Comparison of ENCODE assay signal across 29 cellular contexts in the genomic region with DNA sequence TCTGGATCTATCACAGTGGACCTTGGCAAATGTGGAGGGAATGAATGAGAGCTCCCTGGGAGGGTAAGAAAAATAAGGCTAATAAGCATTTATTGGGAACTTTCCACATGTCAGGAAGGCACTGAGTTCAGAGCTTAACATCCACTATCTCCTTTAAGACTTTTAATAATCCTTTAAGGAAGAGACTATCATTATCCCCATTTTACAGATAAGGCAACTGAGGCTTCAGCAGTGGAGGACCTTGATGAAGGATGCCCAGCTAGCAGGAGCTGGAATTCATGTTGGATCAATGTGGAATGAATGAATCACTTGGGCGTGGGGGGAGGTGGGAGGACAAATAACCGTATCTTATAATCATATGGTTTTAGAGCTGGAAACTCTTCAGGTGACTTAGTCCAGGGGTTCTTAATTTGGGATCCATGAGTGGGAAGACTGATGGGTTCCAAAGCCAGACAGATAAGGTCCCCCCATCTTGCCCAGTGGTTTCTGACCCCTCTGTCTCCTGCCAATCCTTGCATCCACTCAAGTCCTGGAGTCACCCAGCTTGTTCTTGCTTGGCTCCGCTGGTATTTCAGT.
"Had no signal": no experiment of that assay in that cellular context is flagged by ENCODE, and none has a peak within 500 bp of the region (broad histone marks: within the 10 kb centered on the region; RNA-seq: fewer than 3 reads in every experiment).

No MANE protein-coding gene starts in this region.

- H3K4me1 ChIP-seq: testis, transverse colon, upper lobe of right lung, uterus, vagina had no signal

- FAIRE-seq: urothelium cell line had no signal

- H3K4me3 Mint-ChIP-seq: stimulated activated effector memory CD8-positive, alpha-beta T cell treated with anti-CD3 and anti-CD28 coated beads, Interleukin-12 subunit alpha, Interleukin-12 subunit beta, amount 100 ng/mL, for 72 hours; stimulated activated memory B cell treated with anti-CD40 and anti-IgM and Interleukin-4, amounts not matched to agents 10 μg/mL and 1 μg/mL and 100 μg/mL, for 72 hours; stimulated activated naive B cell treated with anti-CD40 and anti-IgM and Interleukin-4, amounts not matched to agents 10 μg/mL and 1 μg/mL and 100 μg/mL, for 72 hours; stimulated activated naive CD8-positive, alpha-beta T cell treated with anti-CD3 and anti-CD28 coated beads, Interleukin-15, amount 100 ng/mL, for 72 hours; stimulated activated naive CD8-positive, alpha-beta T cell treated with anti-CD3 and anti-CD28 coated beads, Interleukin-15, Interleukin-2, amounts not matched to agents 100 ng/mL and 50 ng/mL, for 24 hours; type B pancreatic cell had no signal

- H3K9me3 Mint-ChIP-seq: stimulated activated effector memory CD8-positive, alpha-beta T cell treated with anti-CD3 and anti-CD28 coated beads, Interleukin-12 subunit alpha, Interleukin-12 subunit beta, amount 100 ng/mL, for 72 hours; stimulated activated memory B cell treated with anti-CD40 and anti-IgM and Interleukin-4, amounts not matched to agents 10 μg/mL and 1 μg/mL and 100 μg/mL, for 72 hours; stimulated activated naive B cell treated with anti-CD40 and anti-IgM and Interleukin-4, amounts not matched to agents 10 μg/mL and 1 μg/mL and 100 μg/mL, for 72 hours; stimulated activated naive CD8-positive, alpha-beta T cell treated with anti-CD3 and anti-CD28 coated beads, Interleukin-15, amount 100 ng/mL, for 72 hours; stimulated activated naive CD8-positive, alpha-beta T cell treated with anti-CD3 and anti-CD28 coated beads, Interleukin-15, Interleukin-2, amounts not matched to agents 100 ng/mL and 50 ng/mL, for 24 hours; type B pancreatic cell had no signal

- H3K4me1 Mint-ChIP-seq: stimulated activated naive B cell treated with anti-CD40 and anti-IgM and Interleukin-4, amounts not matched to agents 10 μg/mL and 1 μg/mL and 100 μg/mL, for 72 hours; stimulated activated naive CD8-positive, alpha-beta T cell treated with anti-CD3 and anti-CD28 coated beads, Interleukin-15, amount 100 ng/mL, for 72 hours had no signal

- H3K4me3 ChIP-seq: stomach, suprapubic skin, testis, thoracic aorta, thyroid gland, tibial artery, tibial nerve, transverse colon, upper lobe of left lung, upper lobe of right lung, uterus, vagina had no signal

- H3K27ac ChIP-seq: stomach, suprapubic skin, testis, thoracic aorta, thyroid gland, tibial artery, tibial nerve, transverse colon, upper lobe of left lung, upper lobe of right lung, uterus, vagina had no signal

- H3K27ac Mint-ChIP-seq: stimulated activated effector memory CD8-positive, alpha-beta T cell treated with anti-CD3 and anti-CD28 coated beads, Interleukin-12 subunit alpha, Interleukin-12 subunit beta, amount 100 ng/mL, for 72 hours; stimulated activated memory B cell treated with anti-CD40 and anti-IgM and Interleukin-4, amounts not matched to agents 10 μg/mL and 1 μg/mL and 100 μg/mL, for 72 hours; stimulated activated naive B cell treated with anti-CD40 and anti-IgM and Interleukin-4, amounts not matched to agents 10 μg/mL and 1 μg/mL and 100 μg/mL, for 72 hours; stimulated activated naive CD8-positive, alpha-beta T cell treated with anti-CD3 and anti-CD28 coated beads, Interleukin-15, amount 100 ng/mL, for 72 hours; stimulated activated naive CD8-positive, alpha-beta T cell treated with anti-CD3 and anti-CD28 coated beads, Interleukin-15, Interleukin-2, amounts not matched to agents 100 ng/mL and 50 ng/mL, for 24 hours; type B pancreatic cell had no signal

- H3K36me3 Mint-ChIP-seq: stimulated activated effector memory CD8-positive, alpha-beta T cell treated with anti-CD3 and anti-CD28 coated beads, Interleukin-12 subunit alpha, Interleukin-12 subunit beta, amount 100 ng/mL, for 72 hours; stimulated activated memory B cell treated with anti-CD40 and anti-IgM and Interleukin-4, amounts not matched to agents 10 μg/mL and 1 μg/mL and 100 μg/mL, for 72 hours; stimulated activated naive B cell treated with anti-CD40 and anti-IgM and Interleukin-4, amounts not matched to agents 10 μg/mL and 1 μg/mL and 100 μg/mL, for 72 hours; type B pancreatic cell had no signal

- ATAC-seq: stimulated activated effector memory CD8-positive, alpha-beta T cell treated with anti-CD3 and anti-CD28 coated beads, Interleukin-12 subunit alpha, Interleukin-12 subunit beta, amount 100 ng/mL, for 72 hours; stimulated activated memory B cell treated with anti-CD40 and anti-IgM and Interleukin-4, amounts not matched to agents 10 μg/mL and 1 μg/mL and 100 μg/mL, for 72 hours; stimulated activated naive B cell treated with anti-CD40 and anti-IgM and Interleukin-4, amounts not matched to agents 10 μg/mL and 1 μg/mL and 100 μg/mL, for 72 hours; stimulated activated naive CD8-positive, alpha-beta T cell treated with anti-CD3 and anti-CD28 coated beads, Interleukin-15, amount 100 ng/mL, for 72 hours; stimulated activated naive CD8-positive, alpha-beta T cell treated with anti-CD3 and anti-CD28 coated beads, Interleukin-15, Interleukin-2, amounts not matched to agents 100 U/mL and 50 U/mL, for 24 hours; upper lobe of right lung had no signal

- H3K9me3 ChIP-seq: stomach, suprapubic skin, testis, thoracic aorta, thyroid gland, tibial artery, tibial nerve, transverse colon, upper lobe of left lung, upper lobe of right lung, uterus, vagina had no signal

- H3K36me3 ChIP-seq: stomach, suprapubic skin, thoracic aorta, thyroid gland, tibial artery, tibial nerve, transverse colon, upper lobe of left lung, upper lobe of right lung, uterus, vagina had no signal

- DNase-seq: stimulated activated CD4-positive, alpha-beta T cell treated with anti-CD3 and anti-CD28 coated beads, Interleukin-2, amount 100 ng/mL, for 48 hours; stimulated activated CD4-positive, alpha-beta T cell treated with anti-CD3 and anti-CD28 coated beads, Interleukin-4, amount 100 ng/mL, for 1 hour; stimulated activated CD4-positive, alpha-beta T cell treated with anti-CD3 and anti-CD28 coated beads, Interleukin-4, amount 100 ng/mL, for 24 hours; stimulated activated CD4-positive, alpha-beta T cell treated with anti-CD3 and anti-CD28 coated beads, Interleukin-4, amount 100 ng/mL, for 4 hours; stimulated activated CD8-positive, alpha-beta memory T cell treated with anti-CD3 and anti-CD28 coated beads, Interleukin-4, amount 100 ng/mL, for 48 hours; stimulated activated naive B cell treated with anti-CD40 and anti-IgM and Interleukin-4, amounts not matched to agents 10 μg/mL and 1 μg/mL and 100 μg/mL, for 72 hours; stimulated activated naive CD4-positive, alpha-beta T cell; stimulated activated naive CD4-positive, alpha-beta T cell treated with Interleukin-2 at 50 U/mL for 16 hours; stimulated activated naive CD8-positive, alpha-beta T cell treated with anti-CD3 and anti-CD28 coated beads, Interleukin-15, amount 100 ng/mL, for 72 hours; stimulated activated naive CD8-positive, alpha-beta T cell treated with anti-CD3 and anti-CD28 coated beads, Interleukin-15, Interleukin-2, amounts not matched to agents 100 U/mL and 50 U/mL, for 24 hours; stomach; substantia nigra; testis; thyroid gland; tibial artery; transverse colon; trophoblast cell; upper lobe of left lung; upper lobe of right lung; uterus had no signal

- H3K27me3 ChIP-seq: testis, vagina had no signal
